Comparison of ENCODE assay signal across 1 cellular context in the genomic region with DNA sequence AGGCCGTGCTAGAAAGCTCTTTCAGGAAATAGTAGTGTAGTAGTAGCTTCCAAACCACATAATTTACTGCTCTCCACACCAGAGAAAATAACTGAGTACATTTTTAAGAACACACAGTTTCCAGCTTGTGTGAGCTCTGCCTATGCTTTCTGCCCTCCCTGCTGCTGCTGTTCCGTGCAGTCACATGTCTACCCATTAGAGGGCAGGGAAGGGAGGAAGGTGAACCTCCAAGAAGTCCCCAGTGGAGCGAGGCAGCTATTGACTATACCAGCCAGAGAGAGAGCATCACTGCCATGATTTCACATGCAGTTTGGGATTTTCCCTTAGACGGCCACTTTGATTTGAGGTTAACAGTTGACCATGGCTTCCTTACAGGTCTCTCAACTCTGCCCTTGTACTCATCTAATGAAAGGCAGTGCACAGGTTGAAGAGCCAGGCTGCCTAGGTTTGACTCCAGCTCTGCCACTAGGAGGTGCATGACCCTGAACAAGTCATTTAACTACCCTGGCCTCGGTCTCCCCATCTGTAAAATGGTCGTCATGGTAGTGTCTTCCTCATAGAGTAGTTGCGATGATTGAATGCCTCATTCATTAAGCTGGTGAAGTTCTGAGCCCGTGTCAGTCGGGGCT.
TF ChIP-seq lines count a peak whose summit lies in the region.

No MANE protein-coding gene starts in this region.

TF ChIP-seq in H1, 55 proteins besides CTCF, POLR2A, EP300 and RAD21:
- TF ChIP-seq CTBP2 (IDR thresholded peaks at IDR 0.05; ENCODE audit: borderline replicate concordance, insufficient read depth, insufficient read length, low read length) (no peak), TAF1 (IDR thresholded peaks at IDR 0.05; ENCODE audit: low read depth, low read length) (no peak), YY1 (IDR thresholded peaks at IDR 0.05; ENCODE audit: low read depth, low read length) (no peak), TEAD4 (IDR thresholded peaks at IDR 0.05; ENCODE audit: low read depth, low read length) (no peak), KDM1A (IDR thresholded peaks at IDR 0.05; ENCODE audit: borderline replicate concordance, low read length) (peak; percentile 89; the same call in 1 of the 2 replicates), NANOG (IDR thresholded peaks at IDR 0.05; ENCODE audit: insufficient read depth, low read depth, low read length, poor library complexity, severe bottlenecking) (no peak), E2F6 (IDR thresholded peaks at IDR 0.05) (no peak), FOSL1 (IDR thresholded peaks at IDR 0.05; ENCODE audit: insufficient read depth, low read depth, low read length) (no peak), POLR2AphosphoS5 (IDR thresholded peaks at IDR 0.05; ENCODE audit: low read depth, low read length) (no peak)
